9 cellular contexts compared by ENCODE assay signal in genomic region chr4:103098331-103098730, GRCh38. TPM values are rescaled to one million over a fixed set of nuclear protein-coding genes. Genes with fewer than 3 reads are reported as not detected.
A peak's percentile ranks its signal among the peaks of the same experiment; 100 is the strongest.
DNase-seq lines count a peak whose midpoint lies in the region; ATAC-seq and TF ChIP-seq lines count a peak whose summit lies in the region.
"Had no signal": no experiment of that assay in that cellular context is flagged by ENCODE, and none has a peak within 500 bp of the region (broad histone marks: within the 10 kb centered on the region; RNA-seq: fewer than 3 reads in every experiment).

No MANE protein-coding gene starts in this region.

- peak overlapping the region; percentile 92 for H3K4me3 Mint-ChIP-seq in HFFc6

- H3K36me3 ChIP-seq in kidney epithelial cell (ENCODE audit: control insufficient read depth, insufficient read depth, low read length) (no peaks in the 10 kb centered on the region), skeletal muscle satellite cell (ENCODE audit: insufficient read depth, low read length) (no peaks in the 10 kb centered on the region)

- in situ Hi-C loops in astrocyte of the cerebellum (cut with HindIII; ENCODE audit: low sequenced_read_pairs): no loop called here

- no peaks in the 10 kb centered on the region for H3K9me3 Mint-ChIP-seq in HFFc6

- peak overlapping the region; percentile 84 for H3K4me2 ChIP-seq in skeletal muscle satellite cell (ENCODE audit: low read length)

- H3K36me3 Mint-ChIP-seq in HFFc6 (ENCODE audit: low read depth): no peaks in the 10 kb centered on the region

- peaks cover 11% of the 10 kb centered on the region for H3K4me1 ChIP-seq in skeletal muscle satellite cell (ENCODE audit: control insufficient read depth, insufficient read depth, low read length)

- H3K4me1 Mint-ChIP-seq in HFFc6 (ENCODE audit: low read depth): peaks cover 38% of the 10 kb centered on the region

- TF ChIP-seq CTCF in HFFc6 (IDR thresholded peaks at IDR 0.05) (no peak), astrocyte of the cerebellum (IDR thresholded peaks at IDR 0.05; ENCODE audit: low read depth, low read length, missing control alignments) (no peak), kidney epithelial cell (IDR thresholded peaks at IDR 0.05; ENCODE audit: insufficient read depth, low read length, poor library complexity, severe bottlenecking) (no peak)

- H3K9me3 ChIP-seq in skeletal muscle satellite cell (replicated peaks; ENCODE audit: low read length): no peaks in the 10 kb centered on the region

- H3K27me3 ChIP-seq in kidney epithelial cell (ENCODE audit: control insufficient read depth, insufficient read depth, low read length): no peaks in the 10 kb centered on the region
- no peaks in the 10 kb centered on the region for H3K27me3 ChIP-seq in skeletal muscle satellite cell (ENCODE audit: control insufficient read depth, insufficient read depth, low read length)

- H3K27ac Mint-ChIP-seq in HFFc6: peak overlapping the region; percentile 92

- ATAC-seq in HG03025 (IDR thresholded peaks at IDR 0.05; ENCODE audit: low FRiP score, unreplicated experiment) (no peak), HG02870 (IDR thresholded peaks at IDR 0.05; ENCODE audit: unreplicated experiment) (no peak)

- no peaks in the 10 kb centered on the region for H3K27me3 Mint-ChIP-seq in HFFc6 (ENCODE audit: insufficient read depth)

- DNase-seq in HFFc6 (no peak), astrocyte of the cerebellum (ENCODE audit: low read depth) (no peak), kidney epithelial cell (ENCODE audit: low read depth) (no peak), iPS-NIHi7 (ENCODE audit: extremely low spot score) (no peak), amygdala (lab: John Stamatoyannopoulos, UW) (no peak)
- DNase-seq: NCI-H226 had no signal

- H3K9ac ChIP-seq in skeletal muscle satellite cell (ENCODE audit: low read depth, low read length): peak overlapping the region; percentile 85

- H3K4me3 ChIP-seq in astrocyte of the cerebellum (ENCODE audit: low read depth, low read length) (peak overlapping the region; percentile 44), kidney epithelial cell (ENCODE audit: low read depth, low read length) (peak overlapping the region; percentile 57), skeletal muscle satellite cell (ENCODE audit: low read length) (peak overlapping the region; percentile 71)

RNA-seq across cellular contexts. Expression of gene BDH2, which starts 1.3 kb away (rescaled TPM):
- 10 to 100 TPM; 33.9 to 39.4 (median 36.9) TPM for total RNA-seq in HFFc6 (2021; fragmentation: NEBNext Ultra II Directional; extraction: Animal tissue kit (Norgen Biotek cat#: 25700))
- total RNA-seq in kidney epithelial cell: 43.3 and 44.5 TPM in 2 replicates
- total RNA-seq in skeletal muscle satellite cell (2012; rRNA removed): 19.9 and 24.1 TPM in 2 replicates

RNA-seq across cellular contexts. Expression of gene SLC9B2, which starts 21.8 kb away (rescaled TPM):
- total RNA-seq in HFFc6 (2021; fragmentation: NEBNext Ultra II Directional; extraction: Animal tissue kit (Norgen Biotek cat#: 25700)): 10 to 100 TPM; 15.4 to 22.0 (median 17.5) TPM
- total RNA-seq in kidney epithelial cell: 11.8 and 19.4 TPM in 2 replicates
- 23.1 and 24.5 TPM in 2 replicates for total RNA-seq in skeletal muscle satellite cell (2012; rRNA removed)
